8 cellular contexts compared by ENCODE assay signal in genomic region chr17:6913608-6914443, GRCh38.
DNase-seq lines count a peak whose midpoint lies in the region; ATAC-seq, FAIRE-seq and TF ChIP-seq lines count a peak whose summit lies in the region.

No MANE protein-coding gene starts in this region.

- H3K4me3 ChIP-seq in right cardiac atrium (ENCODE audit: low read length) (peak overlapping the region; percentile 48), aorta (ENCODE audit: low read length in 2 of 2) (no peak overlapping the region)

- H3K27ac ChIP-seq in right cardiac atrium (ENCODE audit: low read length) (no peak overlapping the region), aorta (ENCODE audit: low read depth in 1 of 2, low read length in 2 of 2) (no peak overlapping the region)

- peak; percentile 57 for TF ChIP-seq CTCF in D721Med (IDR thresholded peaks at IDR 0.05; ENCODE audit: insufficient read depth, missing control alignments)

- peaks cover 27% of the 10 kb centered on the region for H3K4me1 Mint-ChIP-seq in T-helper 2 cell treated with Interferon-gamma antibody and Interleukin-4, amounts not matched to agents 5 μg/mL and 100 μg/mL, for 36 hours (ENCODE audit: low read depth)

- no peaks in the 10 kb centered on the region for H3K9me3 ChIP-seq in right cardiac atrium (ENCODE audit: control insufficient read depth, low read length)
- no peaks in the 10 kb centered on the region for H3K9me3 ChIP-seq in aorta (ENCODE audit: control insufficient read depth, low read length)

- intact Hi-C loops in right cardiac atrium (cut with DNase I), result loop anchor here (5.0 to 10.0 kb wide), 5 partner anchors 88 to 223 kb away; partner anchors contain the start of gene BCL6B (in 1 of the 4)
- intact Hi-C loops in sciatic nerve (cut with DNase I), result loop anchor here (5.0 kb wide), 1 partner anchor 108 kb away; the partner anchor contains the start of gene BCL6B
- intact Hi-C loops in aorta (cut with DNase I), result loop anchor here (2.0 to 10.0 kb wide), 4 partner anchors 88 to 221 kb away; partner anchors contain the start of gene BCL6B (in 1 of the 2)

- no peaks in the 10 kb centered on the region for H3K27me3 ChIP-seq in right cardiac atrium (ENCODE audit: control insufficient read depth, insufficient read depth)
- H3K27me3 ChIP-seq in aorta (ENCODE audit: control insufficient read depth in 1 of 2, insufficient read depth in 2 of 2, low read length in 1 of 2), result no peaks in the 10 kb centered on the region

- 23% methylated on average over 32 of the region's 32 CpGs for WGBS in right cardiac atrium
- WGBS in aorta, 2 donors, result 19 to 24% methylated on average over 31 to 32 of the region's 32 CpGs

- H3K27me3 Mint-ChIP-seq in T-helper 2 cell treated with Interferon-gamma antibody and Interleukin-4, amounts not matched to agents 5 μg/mL and 100 μg/mL, for 36 hours (ENCODE audit: low read depth), result peaks cover 22% of the 10 kb centered on the region

- no peak overlapping the region for H3K27ac Mint-ChIP-seq in T-helper 2 cell treated with Interferon-gamma antibody and Interleukin-4, amounts not matched to agents 5 μg/mL and 100 μg/mL, for 36 hours

- no peaks in the 10 kb centered on the region for H3K9me3 Mint-ChIP-seq in T-helper 2 cell treated with Interferon-gamma antibody and Interleukin-4, amounts not matched to agents 5 μg/mL and 100 μg/mL, for 36 hours

- ATAC-seq in right cardiac atrium (peak; percentile 77 to 87), sciatic nerve (peak; percentile 86), aorta (ENCODE audit: low FRiP score) (peak; percentile 74), HG02884 (IDR thresholded peaks at IDR 0.05; ENCODE audit: unreplicated experiment) (no peak)

- DNase-seq in D721Med (ENCODE audit: insufficient read length, low spot score) (peak; percentile 40), M059J (ENCODE audit: low read depth) (peak; percentile 37), amniotic stem cell (lab: John Stamatoyannopoulos, UW) (peak; percentile 13), right cardiac atrium (peak; percentile 78 to 92 (median 88)), sciatic nerve (ENCODE audit: low spot score) (peak; percentile 90), aorta (peak; percentile 82 to 92)
- peak; percentile 37 for DNase-seq in T-helper 2 cell treated with Interferon-gamma antibody and Interleukin-4, amounts not matched to agents 5 μg/mL and 100 μg/mL, for 36 hours (ENCODE audit: low spot score)

- H3K36me3 ChIP-seq in aorta (ENCODE audit: control insufficient read depth in 1 of 2, insufficient read depth in 2 of 2, low read length in 1 of 2), result no peaks in the 10 kb centered on the region

- no peaks in the 10 kb centered on the region for H3K36me3 Mint-ChIP-seq in T-helper 2 cell treated with Interferon-gamma antibody and Interleukin-4, amounts not matched to agents 5 μg/mL and 100 μg/mL, for 36 hours (ENCODE audit: low read depth)

- no peak for FAIRE-seq in D721Med (lab: Jason Lieb, UNC)

- H3K4me1 ChIP-seq in right cardiac atrium (ENCODE audit: control insufficient read depth, insufficient read depth, low read length) (peaks cover 3% of the 10 kb centered on the region), aorta (ENCODE audit: control insufficient read depth in 1 of 2, insufficient read depth in 2 of 2, low read length in 2 of 2) (no peaks in the 10 kb centered on the region)

- H3K4me3 Mint-ChIP-seq in T-helper 2 cell treated with Interferon-gamma antibody and Interleukin-4, amounts not matched to agents 5 μg/mL and 100 μg/mL, for 36 hours, result peak overlapping the region; percentile 70

Comparison
In these comparisons a context has a peak if more than half of its experiments do, and no peak if none do; other contexts are left out.
1. DNase-seq: peak in every context shown above with its lines; median percentile 90 in sciatic nerve; 88 in right cardiac atrium; 87 in aorta; 40 in D721Med; 37 in M059J; 37 in T-helper 2 cell treated with Interferon-gamma antibody and Interleukin-4, amounts not matched to agents 5 μg/mL and 100 μg/mL, for 36 hours; 13 in amniotic stem cell.